Comparison of ENCODE assay signal across 1 cellular context in genomic region chr10:72218329-72218728, GRCh38.
TF ChIP-seq lines count a peak whose summit lies in the region.

No MANE protein-coding gene starts in this region.

TF ChIP-seq in endothelial cell of umbilical vein, 7 proteins besides CTCF, POLR2A, EP300 and RAD21 (continued from another document):
- TF ChIP-seq JUN (IDR thresholded peaks at IDR 0.05; ENCODE audit: borderline replicate concordance, insufficient read depth, insufficient read length, low read depth) (no peak), MYC (IDR thresholded peaks at IDR 0.05; ENCODE audit: low read depth, low read length) (no peak), GATA2 (IDR thresholded peaks at IDR 0.05; ENCODE audit: insufficient read depth, insufficient read length, low read depth, low read length) (no peak), FOS (IDR thresholded peaks at IDR 0.05; ENCODE audit: borderline replicate concordance, insufficient read depth, low read length) (no peak), EZH2 (IDR thresholded peaks at IDR 0.05; ENCODE audit: borderline replicate concordance, low read depth, low read length, severe bottlenecking) (no peak)
